In genomic region chr14:68794856-68795601, GRCh38 we compare ENCODE assay signal across 8 cellular contexts. TPM values are rescaled to one million over a fixed set of nuclear protein-coding genes. Genes with fewer than 3 reads are reported as not detected.
DNase-seq lines count a peak whose midpoint lies in the region; TF ChIP-seq lines count a peak whose summit lies in the region.

No MANE protein-coding gene starts in this region.

- no peak for TF ChIP-seq CTCF in AG09319 (IDR thresholded peaks at IDR 0.05; ENCODE audit: low read depth, low read length)
- no peak for TF ChIP-seq CTCF in VCaP (conservative IDR thresholded peaks at IDR 0.05)
- no peak for TF ChIP-seq CTCF in stomach (IDR thresholded peaks at IDR 0.05)

- peak; percentile 98 for DNase-seq in AG09319 (ENCODE audit: extremely low read depth, low read depth)
- DNase-seq in HAP-1 (ENCODE audit: low spot score in 2 of 2): peak; percentile 40 to 49
- DNase-seq in medulla oblongata (ENCODE audit: extremely low spot score): peak; percentile 66
- DNase-seq in stomach: peak; percentile 45
- no peak for DNase-seq in GM19240 (ENCODE audit: insufficient read length, low spot score)
- no peak for DNase-seq in NCI-H446 (lab: John Stamatoyannopoulos, UW)

- H3K27ac ChIP-seq in VCaP (peak overlapping the region; percentile 93), ectodermal cell (ENCODE audit: insufficient read depth, low read depth, low read length, poor library complexity, severe bottlenecking) (peak overlapping the region; percentile 100), stomach (peak overlapping the region; percentile 94 to 100 (median 100))

- no peak for TF ChIP-seq EP300 in stomach (IDR thresholded peaks at IDR 0.05)

- in situ Hi-C loops in HAP-1 (cut with MboI; ENCODE audit: low sequenced_read_pairs): no loop called here

- TF ChIP-seq POLR2A in stomach (IDR thresholded peaks at IDR 0.05): no peak

- H3K36me3 ChIP-seq in HAP-1 (replicated peaks) (peaks cover 1% of the 10 kb centered on the region), ectodermal cell (ENCODE audit: control insufficient read depth, insufficient read depth, low read length) (peaks cover 16% of the 10 kb centered on the region), stomach (peaks cover 9 to 25% (median 13%) of the 10 kb centered on the region in 4 donors)

- no peaks in the 10 kb centered on the region for H3K27me3 ChIP-seq in HAP-1 (ENCODE audit: low read depth)
- no peaks in the 10 kb centered on the region for H3K27me3 ChIP-seq in ectodermal cell (ENCODE audit: control insufficient read depth, insufficient read depth, low read length, poor library complexity, severe bottlenecking)
- no peaks in the 10 kb centered on the region for H3K27me3 ChIP-seq in stomach

- H3K9me3 ChIP-seq in HAP-1 (no peaks in the 10 kb centered on the region), ectodermal cell (ENCODE audit: control insufficient read depth, low read length) (no peaks in the 10 kb centered on the region), stomach (no peaks in the 10 kb centered on the region)

- WGBS in ectodermal cell, 2 experiments: 0 to 1% methylated on average over 33 to 36 of the region's 37 CpGs
- 0 to 1% (median 1%) methylated on average over 34 to 37 of the region's 37 CpGs for WGBS in stomach, 5 donors

- H3K4me1 ChIP-seq in HAP-1 (peaks cover 24% of the 10 kb centered on the region), ectodermal cell (ENCODE audit: control insufficient read depth, insufficient read depth, low read length) (peaks cover 11% of the 10 kb centered on the region), stomach (peaks cover 0 to 27% (median 15%) of the 10 kb centered on the region in 4 donors)

- intact Hi-C loops in stomach (cut with DNase I; ENCODE audit: low total_unique reads): no loop called here

- peak overlapping the region; percentile 77 for H3K4me3 ChIP-seq in HAP-1
- peak overlapping the region; percentile 95 for H3K4me3 ChIP-seq in ectodermal cell (ENCODE audit: insufficient read depth, low read depth, low read length)
- peak overlapping the region; percentile 81 to 92 (median 90) for H3K4me3 ChIP-seq in stomach

RNA-seq across cellular contexts. Expression of gene ZFP36L1, which starts 2.2 kb away (rescaled TPM):
- 248 TPM for polyA plus RNA-seq in ectodermal cell (2013, experiment 1 of 4)
- polyA plus RNA-seq in ectodermal cell (2013, experiment 2 of 4): 221 TPM
- polyA plus RNA-seq in ectodermal cell (2013, experiment 3 of 4): 219 TPM
- polyA plus RNA-seq in ectodermal cell (2013, experiment 4 of 4): 219 TPM
- 100 to 1,000 TPM in 4 of 5 donors, 10 to 100 TPM in 1; 44.4 to 655 (median 255) TPM for total RNA-seq in stomach
- polyA plus RNA-seq in stomach: 10 to 100 TPM; 64.0 to 80.1 (median 70.4) TPM

Comparison
In these comparisons a context has a peak if more than half of its experiments do, and no peak if none do; other contexts are left out.
1. DNase-seq: peak in AG09319 (single experiment), HAP-1 (2 of 2), medulla oblongata (single experiment) and stomach (single experiment); none in GM19240 (single experiment) and NCI-H446 (0 of 2).
2. Peak in every context shown above with its lines, with median percentiles within 50 percentile points of each other: H3K4me3 ChIP-seq and H3K27ac ChIP-seq.